Comparison of ENCODE assay signal across 12 cellular contexts in genomic region chr21:39000496-39000895, GRCh38.
DNase-seq lines count a peak whose midpoint lies in the region; ATAC-seq, FAIRE-seq and TF ChIP-seq lines count a peak whose summit lies in the region.
"Had no signal": no experiment of that assay in that cellular context is flagged by ENCODE, and none has a peak within 500 bp of the region (broad histone marks: within the 10 kb centered on the region; RNA-seq: fewer than 3 reads in every experiment).

No MANE protein-coding gene starts in this region.

- no peak for ATAC-seq in GM18517 (IDR thresholded peaks at IDR 0.05; ENCODE audit: unreplicated experiment)

- in situ Hi-C loops in GM13976 (cut with MboI; ENCODE audit: low sequenced_read_pairs, unreplicated experiment), result no loop called here

- intact Hi-C loops in head of caudate nucleus (cut with DNase I), result no loop called here

- H3K36me3 ChIP-seq in bronchial epithelial cell (ENCODE audit: control insufficient read depth, insufficient read depth, low read length), result no peaks in the 10 kb centered on the region
- H3K36me3 ChIP-seq: tibial artery had no signal

- no peak overlapping the region for H3K4me3 ChIP-seq in bronchial epithelial cell (ENCODE audit: low read depth, low read length)
- H3K4me3 ChIP-seq: tibial artery had no signal

- TF ChIP-seq CTCF in bronchial epithelial cell (IDR thresholded peaks at IDR 0.05; ENCODE audit: insufficient read depth, low read length, severe bottlenecking) (no peak), GM13976 (IDR thresholded peaks at IDR 0.05; ENCODE audit: borderline replicate concordance, control extremely low read depth, extremely low read depth, insufficient read depth, missing control alignments) (no peak)

- FAIRE-seq in bronchial epithelial cell (lab: Jason Lieb, UNC), result no peak

- DNase-seq in CD1c-positive myeloid dendritic cell (ENCODE audit: extremely low spot score) (peak; percentile 89), M059J (ENCODE audit: low read depth) (peak; percentile 83), bronchial epithelial cell (ENCODE audit: low read depth) (peak; percentile 63), lung microvascular endothelial cell (ENCODE audit: low read depth in 2 of 2) (peak; percentile 64 to 86), GM13976 (ENCODE audit: low spot score) (no peak), head of caudate nucleus (no peak), HCEC 1CT (no peak)
- DNase-seq: Calu3, KBM-7, NCI-H510A, tibial artery had no signal

- no peaks in the 10 kb centered on the region for H3K27me3 ChIP-seq in bronchial epithelial cell (ENCODE audit: control insufficient read depth, insufficient read depth, low read length)
- H3K27me3 ChIP-seq: tibial artery had no signal

Comparison
In these comparisons a context has a peak if more than half of its experiments do, and no peak if none do; other contexts are left out.
1. DNase-seq: peak in CD1c-positive myeloid dendritic cell (single experiment), M059J (single experiment), bronchial epithelial cell (single experiment) and lung microvascular endothelial cell (2 of 2); none in GM13976 (single experiment), head of caudate nucleus (0 of 42) and HCEC 1CT (single experiment).